9 cellular contexts compared by ENCODE assay signal in the genomic region with DNA sequence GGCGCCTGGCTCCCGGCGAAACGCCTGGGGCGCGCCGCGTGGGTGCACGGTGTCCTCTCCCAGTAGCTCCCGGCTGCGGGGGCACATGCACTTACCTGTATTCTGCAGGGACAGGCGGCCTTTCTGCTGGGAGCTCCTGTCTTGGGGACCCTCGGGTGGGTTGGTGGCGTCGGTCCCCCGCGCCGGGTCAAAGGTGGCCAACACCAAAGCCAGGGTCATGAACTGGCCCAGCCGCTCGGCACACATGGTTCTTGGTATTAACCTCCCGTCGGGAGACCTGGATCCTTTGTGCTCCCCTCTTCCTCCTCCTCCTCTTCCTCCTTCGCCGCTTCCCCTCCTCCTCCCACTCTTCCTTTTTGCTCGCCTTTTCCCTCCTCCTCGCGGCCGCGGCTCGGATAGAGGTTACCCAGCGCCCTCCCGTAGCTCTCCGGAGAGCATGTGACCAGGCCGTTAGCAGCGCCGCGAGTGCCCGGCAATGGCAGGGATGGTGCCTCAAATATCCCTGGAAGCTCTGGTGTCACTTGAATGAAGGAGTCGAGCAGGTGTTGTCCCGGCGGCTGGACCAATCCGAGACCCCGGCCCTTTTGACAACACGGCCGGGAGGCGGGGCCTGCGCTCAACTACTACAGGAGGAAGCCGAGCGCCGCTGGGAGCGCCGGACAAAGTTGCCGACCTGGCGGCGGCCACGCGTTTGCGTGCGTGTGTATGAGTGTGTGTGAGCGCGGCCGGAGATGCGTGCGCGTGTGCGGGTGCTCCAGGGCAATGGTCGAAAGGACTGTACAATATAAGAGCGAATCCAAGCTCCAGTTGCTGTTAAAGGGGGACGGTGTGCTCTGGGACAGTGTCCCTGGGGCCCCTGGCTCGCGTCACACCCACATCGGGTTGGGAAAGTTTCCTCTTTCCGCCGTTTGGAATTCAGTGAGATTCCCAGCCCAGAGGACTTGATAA. TPM values are rescaled to one million over a fixed set of nuclear protein-coding genes. Genes with fewer than 3 reads are reported as not detected.
A peak's percentile ranks its signal among the peaks of the same experiment; 100 is the strongest.
DNase-seq lines count a peak whose midpoint lies in the region; ATAC-seq and TF ChIP-seq lines count a peak whose summit lies in the region.
"Had no signal": no experiment of that assay in that cellular context is flagged by ENCODE, and none has a peak within 500 bp of the region (broad histone marks: within the 10 kb centered on the region; RNA-seq: fewer than 3 reads in every experiment).

A gene with protein sequence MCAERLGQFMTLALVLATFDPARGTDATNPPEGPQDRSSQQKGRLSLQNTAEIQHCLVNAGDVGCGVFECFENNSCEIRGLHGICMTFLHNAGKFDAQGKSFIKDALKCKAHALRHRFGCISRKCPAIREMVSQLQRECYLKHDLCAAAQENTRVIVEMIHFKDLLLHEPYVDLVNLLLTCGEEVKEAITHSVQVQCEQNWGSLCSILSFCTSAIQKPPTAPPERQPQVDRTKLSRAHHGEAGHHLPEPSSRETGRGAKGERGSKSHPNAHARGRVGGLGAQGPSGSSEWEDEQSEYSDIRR (minus strand): TSS at position 467 of the 948 bp plus-strand sequence. CDS start 221 bp downstream, at position 246.

- ATAC-seq in HG03135 (IDR thresholded peaks at IDR 0.05; ENCODE audit: unreplicated experiment): peak; percentile 41

- peaks cover 76% of the 10 kb centered on the region for H3K4me1 ChIP-seq in left ventricle myocardium inferior

- no peak for TF ChIP-seq CTCF in left ventricle myocardium inferior (IDR thresholded peaks at IDR 0.05; ENCODE audit: borderline replicate concordance)

- peaks cover 33% of the 10 kb centered on the region for H3K27me3 ChIP-seq in left ventricle myocardium inferior (ENCODE audit: low read depth)

- H3K9me3 ChIP-seq in left ventricle myocardium inferior (replicated peaks): no peaks in the 10 kb centered on the region

- H3K4me1 Mint-ChIP-seq in activated naive CD8-positive, alpha-beta T cell treated with anti-CD3 and anti-CD28 coated beads for 36 hours: peaks cover 39% of the 10 kb centered on the region

- intact Hi-C loops in left ventricle myocardium inferior (cut with micrococcal nuclease): no loop called here

- peak; percentile 65 for TF ChIP-seq POLR2A in GM18526 (IDR thresholded peaks at IDR 0.05; ENCODE audit: extremely low read depth, insufficient read length)

- peak within 1 kb of the TSS; percentile 97 for H3K27ac Mint-ChIP-seq in activated naive CD8-positive, alpha-beta T cell treated with anti-CD3 and anti-CD28 coated beads for 36 hours
- H3K27ac Mint-ChIP-seq: IgD-negative memory B cell had no signal

- H3K36me3 ChIP-seq in left ventricle myocardium inferior: peaks cover under 1% of the 10 kb centered on the region

- H3K27me3 Mint-ChIP-seq in activated naive CD8-positive, alpha-beta T cell treated with anti-CD3 and anti-CD28 coated beads for 36 hours: peaks cover 83% of the 10 kb centered on the region

- H3K9me3 Mint-ChIP-seq in activated naive CD8-positive, alpha-beta T cell treated with anti-CD3 and anti-CD28 coated beads for 36 hours: peaks cover 2% of the 10 kb centered on the region

- DNase-seq in AG08395 (ENCODE audit: low spot score): peak; percentile 90
- peak; percentile 73 for DNase-seq in NCI-H226
- DNase-seq in activated naive CD8-positive, alpha-beta T cell treated with anti-CD3 and anti-CD28 coated beads for 36 hours: peak; percentile 83
- DNase-seq in left ventricle myocardium inferior: peak; percentile 83
- peak; percentile 53 for DNase-seq in pulmonary artery endothelial cell (ENCODE audit: low read depth, low spot score)
- no peak for DNase-seq in GM19240 (ENCODE audit: insufficient read length, low spot score)

- H3K4me3 ChIP-seq in left ventricle myocardium inferior: peak within 1 kb of the TSS; percentile 66

- H3K27ac ChIP-seq in left ventricle myocardium inferior (replicated peaks): peak within 1 kb of the TSS; percentile 76

- H3K4me3 Mint-ChIP-seq in activated naive CD8-positive, alpha-beta T cell treated with anti-CD3 and anti-CD28 coated beads for 36 hours: peak within 1 kb of the TSS; percentile 99

- H3K36me3 Mint-ChIP-seq in activated naive CD8-positive, alpha-beta T cell treated with anti-CD3 and anti-CD28 coated beads for 36 hours: peaks cover 61% of the 10 kb centered on the region

RNA-seq across cellular contexts. Expression of the gene that starts here (rescaled TPM):
- total RNA-seq in activated naive CD8-positive, alpha-beta T cell treated with anti-CD3 and anti-CD28 coated beads for 36 hours: 10 to 100 TPM; 41.1 to 41.2 TPM
- total RNA-seq in left ventricle myocardium inferior (12.4 TPM), pulmonary artery endothelial cell (28.9 and 32.7 TPM in 2 replicates)
